ENCODE assay signal across 2 cellular contexts in the genomic region with DNA sequence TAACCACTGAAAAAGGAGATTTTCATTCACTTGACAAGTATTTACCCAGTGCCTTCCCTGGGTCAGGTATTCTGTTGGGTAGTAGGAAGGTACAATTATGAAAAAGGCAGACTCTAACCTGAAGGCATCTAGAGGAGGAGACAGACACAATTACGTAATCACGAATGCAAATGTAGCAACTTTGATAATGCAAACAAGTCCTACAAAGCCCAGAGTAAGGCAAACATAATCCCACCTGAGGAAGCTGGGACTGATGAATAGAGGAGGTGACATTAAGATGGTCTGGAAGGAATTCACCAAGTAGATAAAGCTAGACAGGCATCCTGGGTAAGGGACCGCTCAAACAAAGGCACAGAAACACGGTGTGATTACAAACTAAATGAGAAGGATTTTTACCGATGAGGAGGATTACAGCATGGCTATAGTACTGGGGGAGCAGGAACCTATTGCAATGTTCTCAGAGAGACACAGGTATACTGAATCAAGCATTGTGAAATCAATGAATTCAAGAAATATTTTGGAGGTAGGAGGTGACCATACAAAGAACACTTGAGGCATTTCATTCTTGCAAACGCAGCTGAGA.
TF ChIP-seq lines count a peak whose summit lies in the region.

No MANE protein-coding gene starts in this region.

TF ChIP-seq in GM23338, 12 proteins besides CTCF, POLR2A, EP300 and RAD21 (continued from another document and continues in another):
- TF ChIP-seq, protein P1, sequence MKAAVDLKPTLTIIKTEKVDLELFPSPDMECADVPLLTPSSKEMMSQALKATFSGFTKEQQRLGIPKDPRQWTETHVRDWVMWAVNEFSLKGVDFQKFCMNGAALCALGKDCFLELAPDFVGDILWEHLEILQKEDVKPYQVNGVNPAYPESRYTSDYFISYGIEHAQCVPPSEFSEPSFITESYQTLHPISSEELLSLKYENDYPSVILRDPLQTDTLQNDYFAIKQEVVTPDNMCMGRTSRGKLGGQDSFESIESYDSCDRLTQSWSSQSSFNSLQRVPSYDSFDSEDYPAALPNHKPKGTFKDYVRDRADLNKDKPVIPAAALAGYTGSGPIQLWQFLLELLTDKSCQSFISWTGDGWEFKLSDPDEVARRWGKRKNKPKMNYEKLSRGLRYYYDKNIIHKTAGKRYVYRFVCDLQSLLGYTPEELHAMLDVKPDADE (IDR thresholded peaks at IDR 0.05) = no peak
- TF ChIP-seq CREB1 (CRISPR knock-in tag; IDR thresholded peaks at IDR 0.05; ENCODE audit: low read depth) = no peak
- no peak for TF ChIP-seq EZH2phosphoT487 (IDR thresholded peaks at IDR 0.05; ENCODE audit: unreplicated experiment)
- no peak for TF ChIP-seq ZNF462 (CRISPR knock-in tag; IDR thresholded peaks at IDR 0.05)
- TF ChIP-seq STAT1 (IDR thresholded peaks at IDR 0.05; ENCODE audit: unreplicated experiment) = no peak
- no peak for TF ChIP-seq ZNF114 (CRISPR knock-in tag; IDR thresholded peaks at IDR 0.05)
- TF ChIP-seq REST (IDR thresholded peaks at IDR 0.05; ENCODE audit: unreplicated experiment) = no peak
- no peak for TF ChIP-seq JUNB (IDR thresholded peaks at IDR 0.05; ENCODE audit: unreplicated experiment)
- no peak for TF ChIP-seq ZNF331 (CRISPR knock-in tag; IDR thresholded peaks at IDR 0.05; ENCODE audit: low read depth)

TF ChIP-seq in WTC11, 78 proteins besides CTCF, POLR2A, EP300 and RAD21 (continued from another document):
- no peak for TF ChIP-seq ARID4B (CRISPR knock-in tag; IDR thresholded peaks at IDR 0.05; ENCODE audit: borderline replicate concordance)
- no peak for TF ChIP-seq SMAD4 (CRISPR knock-in tag; IDR thresholded peaks at IDR 0.05)
- TF ChIP-seq ETV6 (CRISPR knock-in tag; IDR thresholded peaks at IDR 0.05) = no peak
- no peak for TF ChIP-seq CDX4 (CRISPR knock-in tag; IDR thresholded peaks at IDR 0.05; ENCODE audit: borderline replicate concordance)
- TF ChIP-seq NFE2L1 (CRISPR knock-in tag; IDR thresholded peaks at IDR 0.05) = 0 out of 2 replicates have a peak, but pooled peaks have one; percentile 12
- no peak for TF ChIP-seq FOXP4 (CRISPR knock-in tag; IDR thresholded peaks at IDR 0.05)
- TF ChIP-seq HMGA2 (CRISPR knock-in tag; IDR thresholded peaks at IDR 0.05) = no peak
